Comparison of ENCODE assay signal across 13 cellular contexts in the genomic region with DNA sequence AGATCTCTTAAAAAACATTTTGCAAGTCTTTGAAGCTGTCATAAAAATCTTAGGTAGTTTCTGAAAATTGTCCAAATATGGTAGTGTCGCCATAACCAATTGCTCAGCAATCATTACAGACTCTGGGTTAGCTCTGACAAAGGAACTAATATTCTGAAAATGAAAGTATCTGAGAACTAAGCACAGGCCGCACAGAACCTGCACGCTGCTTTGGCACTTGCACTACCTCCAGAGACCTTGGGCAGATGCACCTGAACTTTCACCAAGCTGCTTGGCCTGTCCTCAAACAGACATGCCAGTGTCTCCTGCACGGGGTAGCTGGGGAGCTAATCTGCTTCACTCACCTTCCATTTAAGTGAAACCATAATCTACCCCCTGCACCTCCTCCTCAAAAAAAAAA.
DNase-seq lines count a peak whose midpoint lies in the region; ATAC-seq, FAIRE-seq and TF ChIP-seq lines count a peak whose summit lies in the region.
"Had no signal": no experiment of that assay in that cellular context is flagged by ENCODE, and none has a peak within 500 bp of the region (broad histone marks: within the 10 kb centered on the region; RNA-seq: fewer than 3 reads in every experiment).

No MANE protein-coding gene starts in this region.

- ATAC-seq in GM21367 (IDR thresholded peaks at IDR 0.05; ENCODE audit: unreplicated experiment) = peak; percentile 62
- ATAC-seq in right lobe of liver = peak; percentile 80 to 91 (median 86)
- ATAC-seq in HG03139 (IDR thresholded peaks at IDR 0.05; ENCODE audit: unreplicated experiment) = no peak
- ATAC-seq in GM23338 = no peak

- CTCF ChIA-PET in Caco-2 (lab: Charles Lee) = no interaction called here

- no peaks in the 10 kb centered on the region for H3K79me2 ChIP-seq in GM23338 (replicated peaks; ENCODE audit: insufficient read depth)

- no peak for DNase-seq in GM12892 (ENCODE audit: insufficient read length)
- DNase-seq in T-helper 2 cell treated with Interferon-gamma antibody and Interleukin-4, amounts not matched to agents 5 μg/mL and 100 μg/mL, for 36 hours (ENCODE audit: low spot score) = no peak
- DNase-seq in right lobe of liver = peak; percentile 45 to 81 (median 75)
- DNase-seq in GM23338 (ENCODE audit: low spot score) = no peak
- no peak for DNase-seq in Caco-2
- DNase-seq: activated B cell treated with CpG ODN at 0.5 μM for 24 hours, C1 segment of cervical spinal cord, NCI-H187 had no signal

- H3K4me3 ChIP-seq in right lobe of liver = no peak overlapping the region
- no peak overlapping the region for H3K4me3 ChIP-seq in GM23338
- H3K4me3 ChIP-seq in Caco-2 (ENCODE audit: low read depth, low read length) = no peak overlapping the region
- H3K4me3 ChIP-seq: coronary artery, prostate gland, SJSA1 had no signal

- no peak for TF ChIP-seq POLR2A in GM12892 (IDR thresholded peaks at IDR 0.05; ENCODE audit: low read depth, low read length)
- no peak for TF ChIP-seq POLR2A in right lobe of liver (IDR thresholded peaks at IDR 0.05)

- 24% methylated on average over 4 of the region's 4 CpGs for WGBS in right lobe of liver (ENCODE audit: insufficient coverage, low coverage, low lambda C conversion rate, missing lambda C conversion rate)

- H2AFZ ChIP-seq in GM23338 = no peak overlapping the region

- no peaks in the 10 kb centered on the region for H3K27me3 Mint-ChIP-seq in T-helper 2 cell treated with Interferon-gamma antibody and Interleukin-4, amounts not matched to agents 5 μg/mL and 100 μg/mL, for 36 hours (ENCODE audit: low read depth)
- H3K27me3 Mint-ChIP-seq in GM23338 (ENCODE audit: insufficient read depth, low read depth, poor library complexity) = peaks cover 3% of the 10 kb centered on the region
- H3K27me3 Mint-ChIP-seq in Caco-2 (ENCODE audit: insufficient read depth, unreplicated experiment) = peaks cover 22% of the 10 kb centered on the region

- H3K27ac ChIP-seq in right lobe of liver (no peak overlapping the region), GM23338 (ENCODE audit: low read depth) (no peak overlapping the region)
- H3K27ac ChIP-seq: coronary artery, prostate gland, SJSA1 had no signal

- H3K4me1 ChIP-seq in right lobe of liver (peaks cover 0 to 5% (median 0%) of the 10 kb centered on the region in 4 donors), GM23338 (ENCODE audit: insufficient read depth) (peaks cover 18% of the 10 kb centered on the region), Caco-2 (no peaks in the 10 kb centered on the region)
- H3K4me1 ChIP-seq: prostate gland, SJSA1 had no signal

- H3K4me1 Mint-ChIP-seq in T-helper 2 cell treated with Interferon-gamma antibody and Interleukin-4, amounts not matched to agents 5 μg/mL and 100 μg/mL, for 36 hours (ENCODE audit: low read depth) = peaks cover 73% of the 10 kb centered on the region
- H3K4me1 Mint-ChIP-seq in GM23338 = peaks cover 23% of the 10 kb centered on the region
- no peaks in the 10 kb centered on the region for H3K4me1 Mint-ChIP-seq in Caco-2 (ENCODE audit: low read depth, unreplicated experiment)

- H3K36me3 ChIP-seq in right lobe of liver (no peaks in the 10 kb centered on the region), GM23338 (ENCODE audit: insufficient read depth) (no peaks in the 10 kb centered on the region), Caco-2 (ENCODE audit: control insufficient read depth, insufficient read depth, low read length) (no peaks in the 10 kb centered on the region)
- H3K36me3 ChIP-seq: prostate gland, SJSA1 had no signal

- H3K9me3 ChIP-seq in right lobe of liver (no peaks in the 10 kb centered on the region), Caco-2 (no peaks in the 10 kb centered on the region; the same call in 1 of the 2 replicates)
- H3K9me3 ChIP-seq: prostate gland, SJSA1 had no signal

- POLR2A ChIA-PET in Caco-2 (lab: Charles Lee) = no interaction called here

- intact Hi-C loops in right lobe of liver (cut with DNase I) (no loop called here), Caco-2 (cut with micrococcal nuclease; ENCODE audit: unreplicated experiment) (no loop called here)

- no peaks in the 10 kb centered on the region for H3K9me3 Mint-ChIP-seq in T-helper 2 cell treated with Interferon-gamma antibody and Interleukin-4, amounts not matched to agents 5 μg/mL and 100 μg/mL, for 36 hours
- H3K9me3 Mint-ChIP-seq in GM23338 = no peaks in the 10 kb centered on the region
- H3K9me3 Mint-ChIP-seq in Caco-2 (ENCODE audit: unreplicated experiment) = no peaks in the 10 kb centered on the region
- H3K9me3 Mint-ChIP-seq: activated B cell treated with CpG ODN at 0.5 μM for 24 hours had no signal

- no peaks in the 10 kb centered on the region; the same call in 1 of the 2 replicates for H3K9me2 ChIP-seq in GM23338 (ENCODE audit: insufficient read depth)

- peak overlapping the region; percentile 33 for H3K27ac Mint-ChIP-seq in T-helper 2 cell treated with Interferon-gamma antibody and Interleukin-4, amounts not matched to agents 5 μg/mL and 100 μg/mL, for 36 hours
- no peak overlapping the region for H3K27ac Mint-ChIP-seq in GM23338
- H3K27ac Mint-ChIP-seq in Caco-2 (ENCODE audit: unreplicated experiment) = no peak overlapping the region
- H3K27ac Mint-ChIP-seq: activated B cell treated with CpG ODN at 0.5 μM for 24 hours had no signal

- no peaks in the 10 kb centered on the region for H3F3A ChIP-seq in GM23338 (replicated peaks; ENCODE audit: low read depth)

- H3K36me3 Mint-ChIP-seq in T-helper 2 cell treated with Interferon-gamma antibody and Interleukin-4, amounts not matched to agents 5 μg/mL and 100 μg/mL, for 36 hours (ENCODE audit: low read depth) = peaks cover 3% of the 10 kb centered on the region
- no peaks in the 10 kb centered on the region for H3K36me3 Mint-ChIP-seq in GM23338 (ENCODE audit: low read depth)
- H3K36me3 Mint-ChIP-seq in Caco-2 (ENCODE audit: insufficient read depth, unreplicated experiment) = no peaks in the 10 kb centered on the region

- BruUV-seq in Caco-2 (replicated peaks; lab: Mats Ljungman, UMichigan) = no TSS peak

- no peaks in the 10 kb centered on the region for H4K20me1 ChIP-seq in GM23338 (replicated peaks; ENCODE audit: insufficient read depth)

- H3K27me3 ChIP-seq in right lobe of liver (no peaks in the 10 kb centered on the region), GM23338 (ENCODE audit: insufficient read depth) (no peaks in the 10 kb centered on the region), Caco-2 (replicated peaks; ENCODE audit: control insufficient read depth, insufficient read depth, low read length) (no peaks in the 10 kb centered on the region)
- H3K27me3 ChIP-seq: SJSA1 had no signal

- peak; percentile 24 for FAIRE-seq in GM12892 (lab: Jason Lieb, UNC)

- TF ChIP-seq CTCF in right lobe of liver (IDR thresholded peaks at IDR 0.05) = no peak
- TF ChIP-seq CTCF in GM23338 (conservative IDR thresholded peaks at IDR 0.05; ENCODE audit: low read depth in 2 of 2) = no peak
- no peak for TF ChIP-seq CTCF in Caco-2 (IDR thresholded peaks at IDR 0.05; ENCODE audit: insufficient read depth in 1 of 2, low read depth in 1 of 2, low read length in 1 of 2, severe bottlenecking in 1 of 2, unreplicated experiment in 1 of 2)

- H3K4me3 Mint-ChIP-seq in T-helper 2 cell treated with Interferon-gamma antibody and Interleukin-4, amounts not matched to agents 5 μg/mL and 100 μg/mL, for 36 hours = peak overlapping the region; percentile 20
- H3K4me3 Mint-ChIP-seq in GM23338 = no peak overlapping the region
- H3K4me3 Mint-ChIP-seq in Caco-2 (ENCODE audit: unreplicated experiment) = no peak overlapping the region
- H3K4me3 Mint-ChIP-seq: activated B cell treated with CpG ODN at 0.5 μM for 24 hours had no signal

- no peak overlapping the region for H3K4me2 ChIP-seq in GM23338

TF ChIP-seq in GM23338, 12 proteins besides CTCF, POLR2A, EP300 and RAD21 (continues in another document):
- TF ChIP-seq ETS1 (IDR thresholded peaks at IDR 0.05) = no peak
- no peak for TF ChIP-seq NANOG (IDR thresholded peaks at IDR 0.05; ENCODE audit: borderline replicate concordance)
- no peak for TF ChIP-seq ZNF114 (CRISPR knock-in tag; IDR thresholded peaks at IDR 0.05)
- no peak for TF ChIP-seq STAT1 (IDR thresholded peaks at IDR 0.05; ENCODE audit: unreplicated experiment)
- no peak for TF ChIP-seq POLR2AphosphoS5 (IDR thresholded peaks at IDR 0.05; ENCODE audit: low read depth)
- no peak for TF ChIP-seq ZNF331 (CRISPR knock-in tag; IDR thresholded peaks at IDR 0.05; ENCODE audit: low read depth)
- no peak for TF ChIP-seq JUNB (IDR thresholded peaks at IDR 0.05; ENCODE audit: unreplicated experiment)

Comparison
In these comparisons a context has a peak if more than half of its experiments do, and no peak if none do; other contexts are left out.
1. DNase-seq: peak in right lobe of liver (3 of 3); none in GM12892 (single experiment), T-helper 2 cell treated with Interferon-gamma antibody and Interleukin-4, amounts not matched to agents 5 μg/mL and 100 μg/mL, for 36 hours (single experiment), GM23338 (single experiment) and Caco-2 (0 of 2).
2. ATAC-seq: peak in GM21367 (single experiment) and right lobe of liver (4 of 4); none in HG03139 (single experiment) and GM23338 (single experiment).